8 cellular contexts compared by ENCODE assay signal in the genomic region with DNA sequence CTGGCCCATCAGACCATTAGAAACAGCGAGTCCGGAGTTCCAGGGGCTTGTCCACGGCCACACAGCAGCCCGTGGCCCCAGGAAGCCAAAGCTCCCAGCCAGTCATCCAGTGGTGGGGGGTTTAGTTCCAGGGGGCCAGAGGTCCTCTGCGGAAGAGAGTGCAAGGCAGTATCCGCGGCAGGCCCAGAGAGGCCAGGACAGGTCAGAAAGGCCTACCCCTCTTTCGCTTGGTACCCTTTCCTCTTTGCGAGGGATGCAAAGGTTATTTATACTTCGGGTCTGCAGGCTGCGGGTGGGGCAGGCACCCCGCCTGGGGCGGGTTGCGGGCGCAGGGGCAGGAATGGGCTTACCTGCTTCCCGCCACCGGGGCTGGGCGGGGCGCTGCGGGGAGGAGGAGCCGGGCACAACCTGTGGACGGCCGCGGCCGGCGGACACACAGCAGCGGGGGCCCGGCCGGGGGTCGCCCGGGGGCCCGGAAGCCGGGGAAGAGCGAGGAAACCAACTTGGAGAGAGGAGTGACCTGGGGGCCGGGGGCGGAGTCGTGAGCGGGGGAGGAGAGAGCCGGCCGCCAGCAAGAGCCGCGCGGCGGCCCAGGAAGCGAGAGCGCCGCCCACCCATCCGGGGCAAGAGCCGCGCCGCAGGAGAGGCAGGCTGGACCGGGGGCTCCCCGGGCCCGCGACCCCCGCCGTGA. TPM values are rescaled to one million over a fixed set of nuclear protein-coding genes. Genes with fewer than 3 reads are reported as not detected.
A peak's percentile ranks its signal among the peaks of the same experiment; 100 is the strongest.
DNase-seq lines count a peak whose midpoint lies in the region; ATAC-seq and TF ChIP-seq lines count a peak whose summit lies in the region.

A gene with protein sequence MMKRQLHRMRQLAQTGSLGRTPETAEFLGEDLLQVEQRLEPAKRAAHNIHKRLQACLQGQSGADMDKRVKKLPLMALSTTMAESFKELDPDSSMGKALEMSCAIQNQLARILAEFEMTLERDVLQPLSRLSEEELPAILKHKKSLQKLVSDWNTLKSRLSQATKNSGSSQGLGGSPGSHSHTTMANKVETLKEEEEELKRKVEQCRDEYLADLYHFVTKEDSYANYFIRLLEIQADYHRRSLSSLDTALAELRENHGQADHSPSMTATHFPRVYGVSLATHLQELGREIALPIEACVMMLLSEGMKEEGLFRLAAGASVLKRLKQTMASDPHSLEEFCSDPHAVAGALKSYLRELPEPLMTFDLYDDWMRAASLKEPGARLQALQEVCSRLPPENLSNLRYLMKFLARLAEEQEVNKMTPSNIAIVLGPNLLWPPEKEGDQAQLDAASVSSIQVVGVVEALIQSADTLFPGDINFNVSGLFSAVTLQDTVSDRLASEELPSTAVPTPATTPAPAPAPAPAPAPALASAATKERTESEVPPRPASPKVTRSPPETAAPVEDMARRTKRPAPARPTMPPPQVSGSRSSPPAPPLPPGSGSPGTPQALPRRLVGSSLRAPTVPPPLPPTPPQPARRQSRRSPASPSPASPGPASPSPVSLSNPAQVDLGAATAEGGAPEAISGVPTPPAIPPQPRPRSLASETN (plus strand): TSS at position 600 of the 691 bp plus-strand sequence. CDS start 119 bp downstream, outside the sequence.

- peaks cover 5% of the 10 kb centered on the region for H3K36me3 ChIP-seq in osteoblast (ENCODE audit: insufficient read depth, low read length)

- no peaks in the 10 kb centered on the region for H3K9me3 Mint-ChIP-seq in activated T-cell treated with anti-CD3 and anti-CD28 coated beads, Interleukin-2, amount 50 U/mL, for 4 hours

- H3K27me3 ChIP-seq in osteoblast (ENCODE audit: insufficient read depth, low read length), result no peaks in the 10 kb centered on the region

- H3K4me1 Mint-ChIP-seq in activated T-cell treated with anti-CD3 and anti-CD28 coated beads, Interleukin-2, amount 50 U/mL, for 4 hours (ENCODE audit: low read depth), result peaks cover 76% of the 10 kb centered on the region

- H3K36me3 Mint-ChIP-seq in activated T-cell treated with anti-CD3 and anti-CD28 coated beads, Interleukin-2, amount 50 U/mL, for 4 hours (ENCODE audit: insufficient read depth), result peaks cover 5% of the 10 kb centered on the region

- ATAC-seq in activated T-cell treated with anti-CD3 and anti-CD28 coated beads, Interleukin-2, amount 50 U/mL, for 4 hours, result peak; percentile 51 to 56
- no peak for ATAC-seq in HG03135 (IDR thresholded peaks at IDR 0.05; ENCODE audit: unreplicated experiment)
- no peak for ATAC-seq in GM18519 (IDR thresholded peaks at IDR 0.05; ENCODE audit: low FRiP score, unreplicated experiment)

- H3K4me1 ChIP-seq in osteoblast (ENCODE audit: insufficient read depth, low read length), result peaks cover 17% of the 10 kb centered on the region

- peak within 1 kb of the TSS; percentile 94 for H3K4me3 Mint-ChIP-seq in activated T-cell treated with anti-CD3 and anti-CD28 coated beads, Interleukin-2, amount 50 U/mL, for 4 hours

- peaks cover 9% of the 10 kb centered on the region for H3K79me2 ChIP-seq in osteoblast (ENCODE audit: insufficient read depth, low read length)

- H2AFZ ChIP-seq in osteoblast (ENCODE audit: low read length), result peak within 1 kb of the TSS; percentile 70

- H3K4me2 ChIP-seq in osteoblast (ENCODE audit: insufficient read depth, low read length), result peak within 1 kb of the TSS; percentile 95

- no peak for TF ChIP-seq CTCF in fibroblast of villous mesenchyme (IDR thresholded peaks at IDR 0.05; ENCODE audit: insufficient read depth, low read depth, low read length)
- TF ChIP-seq CTCF in osteoblast (IDR thresholded peaks at IDR 0.05; ENCODE audit: extremely low read depth, low read depth, low read length), result no peak

- DNase-seq in DMS53 (lab: John Stamatoyannopoulos, UW), result peak; percentile 52
- DNase-seq in DMS53 treated with DMSO at 0.1 percent for 48 hours (lab: John Stamatoyannopoulos, UW; ENCODE audit: unreplicated experiment), result no peak
- peak; percentile 47 for DNase-seq in NCI-H2171 (lab: John Stamatoyannopoulos, UW)
- peak; percentile 36 for DNase-seq in activated T-cell treated with anti-CD3 and anti-CD28 coated beads, Interleukin-2, amount 50 U/mL, for 4 hours
- DNase-seq in fibroblast of villous mesenchyme (ENCODE audit: low read depth), result no peak
- peak; percentile 98 for DNase-seq in osteoblast (ENCODE audit: insufficient read length, low spot score, missing footprints)

- H3K27me3 Mint-ChIP-seq in activated T-cell treated with anti-CD3 and anti-CD28 coated beads, Interleukin-2, amount 50 U/mL, for 4 hours (ENCODE audit: low read depth), result no peaks in the 10 kb centered on the region

- H3K4me3 ChIP-seq in fibroblast of villous mesenchyme (ENCODE audit: low read depth, low read length), result peak within 1 kb of the TSS; percentile 72
- peak within 1 kb of the TSS; percentile 80 for H3K4me3 ChIP-seq in osteoblast (ENCODE audit: insufficient read depth, low read length)

- no peaks in the 10 kb centered on the region for H3K9me3 ChIP-seq in osteoblast (ENCODE audit: low read depth, low read length)

- peaks cover 4% of the 10 kb centered on the region for H4K20me1 ChIP-seq in osteoblast (ENCODE audit: insufficient read depth, low read length)

- H3K27ac ChIP-seq in osteoblast (ENCODE audit: low read depth, low read length), result no peak within 1 kb of the TSS

RNA-seq across cellular contexts. Expression of the gene that starts here (rescaled TPM):
- 10 to 100 TPM; 51.1 to 54.3 (median 52.5) TPM for total RNA-seq in activated T-cell treated with anti-CD3 and anti-CD28 coated beads, Interleukin-2, amount 50 U/mL, for 4 hours
- total RNA-seq in fibroblast of villous mesenchyme (9.0 and 11.2 TPM in 2 replicates), osteoblast (4.1 and 4.7 TPM in 2 replicates)

Comparison
In these comparisons a context has a peak if more than half of its experiments do, and no peak if none do; other contexts are left out.
1. DNase-seq: peak in DMS53 (single experiment), NCI-H2171 (single experiment), activated T-cell treated with anti-CD3 and anti-CD28 coated beads, Interleukin-2, amount 50 U/mL, for 4 hours (single experiment) and osteoblast (single experiment); none in DMS53 treated with DMSO at 0.1 percent for 48 hours (single experiment) and fibroblast of villous mesenchyme (single experiment).
2. ATAC-seq: peak in activated T-cell treated with anti-CD3 and anti-CD28 coated beads, Interleukin-2, amount 50 U/mL, for 4 hours (2 of 2); none in HG03135 (single experiment) and GM18519 (single experiment).